Comparison of ENCODE assay signal across 1 cellular context in the genomic region with DNA sequence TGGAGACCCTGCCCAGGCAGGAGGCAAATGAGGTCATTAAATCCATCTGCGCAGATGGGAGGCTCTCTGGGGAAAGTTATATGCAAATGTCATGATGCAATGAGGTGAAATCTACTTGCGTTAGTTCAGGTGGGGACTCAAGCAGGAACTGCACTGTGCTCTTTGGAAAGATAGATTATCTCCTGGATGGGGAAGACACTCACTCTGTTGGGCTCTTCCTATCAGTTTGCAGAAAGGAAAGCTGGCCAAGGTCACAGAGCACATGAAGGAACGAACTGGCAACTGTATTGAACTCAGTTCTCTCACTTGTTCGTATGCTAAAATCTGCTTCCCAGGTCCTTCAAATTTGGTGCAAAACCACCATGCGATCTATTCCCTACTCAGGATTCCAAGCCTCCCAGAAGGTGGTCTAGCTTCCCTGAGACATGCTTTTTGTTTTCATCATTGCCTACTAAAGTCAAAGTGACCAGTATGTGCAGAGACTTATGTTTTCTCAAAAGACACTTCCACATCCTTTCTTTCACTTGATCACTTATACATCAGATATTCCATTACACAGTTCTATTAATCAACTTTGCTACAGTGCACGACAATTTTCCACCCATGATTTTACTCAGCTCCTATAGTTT.
A peak's percentile ranks its signal among the peaks of the same experiment; 100 is the strongest.
TF ChIP-seq lines count a peak whose summit lies in the region.

No MANE protein-coding gene starts in this region.

TF ChIP-seq in K562, 482 proteins besides CTCF, POLR2A, EP300 and RAD21 (continued from another document and continues in another):
- TF ChIP-seq EWSR1 (IDR thresholded peaks at IDR 0.05; ENCODE audit: borderline replicate concordance, low read depth, partially characterized antibody) (no peak), SIRT6 (IDR thresholded peaks at IDR 0.05; ENCODE audit: low read depth, low read length) (no peak), TOE1 (IDR thresholded peaks at IDR 0.05; ENCODE audit: borderline replicate concordance) (peak; percentile 79), TOE1 (CRISPR knock-in tag; IDR thresholded peaks at IDR 0.05; ENCODE audit: borderline replicate concordance, low read depth) (no peak), SMARCE1 (IDR thresholded peaks at IDR 0.05) (peak; percentile 76; the same call in 1 of the 2 replicates), ZNF583 (CRISPR knock-in tag; IDR thresholded peaks at IDR 0.05) (peak; percentile 78), ZNF408 (CRISPR knock-in tag; IDR thresholded peaks at IDR 0.05; ENCODE audit: low read depth) (no peak), NFE2 (IDR thresholded peaks at IDR 0.05; ENCODE audit: low read depth) (no peak), ZNF347 (CRISPR knock-in tag; IDR thresholded peaks at IDR 0.05; ENCODE audit: low read depth) (no peak), KDM4B (IDR thresholded peaks at IDR 0.05; ENCODE audit: borderline replicate concordance in 2 of 2, low read depth in 1 of 2) (no peak), ZNF140 (CRISPR knock-in tag; IDR thresholded peaks at IDR 0.05) (no peak), CCAR2 (IDR thresholded peaks at IDR 0.05; ENCODE audit: low read depth, low read length) (no peak), MAFG (tag; conservative IDR thresholded peaks at IDR 0.05) (no peak), ZNF695 (CRISPR knock-in tag; IDR thresholded peaks at IDR 0.05) (no peak), HDAC2 (IDR thresholded peaks at IDR 0.05) (peak; percentile 93), BRD9 (IDR thresholded peaks at IDR 0.05; ENCODE audit: low read depth, partially characterized antibody) (peak; percentile 74), SAFB (IDR thresholded peaks at IDR 0.05; ENCODE audit: borderline replicate concordance, low read depth, low read length) (no peak), TCFL5 (CRISPR knock-in tag; conservative IDR thresholded peaks at IDR 0.05) (no peak), SLC30A9 (CRISPR knock-in tag; IDR thresholded peaks at IDR 0.05) (no peak), MTA3 (IDR thresholded peaks at IDR 0.05; ENCODE audit: borderline replicate concordance) (peak; percentile 86; the same call in 1 of the 2 replicates), LEF1 (IDR thresholded peaks at IDR 0.05) (peak; percentile 73), POLR2G (IDR thresholded peaks at IDR 0.05; ENCODE audit: low read depth, low read length) (0 out of 2 replicates have a peak, but pooled peaks have one; percentile 21), ZNF707 (CRISPR knock-in tag; conservative IDR thresholded peaks at IDR 0.05) (no peak), GTF2E2 (tag; IDR thresholded peaks at IDR 0.05) (no peak), ZNF174 (CRISPR knock-in tag; IDR thresholded peaks at IDR 0.05) (no peak), ZC3H11A (IDR thresholded peaks at IDR 0.05; ENCODE audit: low read depth, low read length) (no peak), SAFB2 (IDR thresholded peaks at IDR 0.05; ENCODE audit: borderline replicate concordance, low read depth, low read length, severe bottlenecking) (no peak), NELFE (IDR thresholded peaks at IDR 0.05; ENCODE audit: insufficient read depth, insufficient read length) (no peak), ZNF324 (CRISPR knock-in tag; IDR thresholded peaks at IDR 0.05) (no peak), KLF6 (CRISPR knock-in tag; IDR thresholded peaks at IDR 0.05; ENCODE audit: borderline replicate concordance) (no peak), KAT8 (IDR thresholded peaks at IDR 0.05; ENCODE audit: low read depth) (no peak), CREM (IDR thresholded peaks at IDR 0.05; ENCODE audit: low read depth) (no peak; the same call in 1 of the 2 replicates), ZNF143 (CRISPR knock-in tag; IDR thresholded peaks at IDR 0.05) (no peak), HOXB6 (CRISPR knock-in tag; IDR thresholded peaks at IDR 0.05; ENCODE audit: borderline replicate concordance) (no peak), NCOA4 (IDR thresholded peaks at IDR 0.05; ENCODE audit: partially characterized antibody) (no peak)
- TF ChIP-seq, protein P1, sequence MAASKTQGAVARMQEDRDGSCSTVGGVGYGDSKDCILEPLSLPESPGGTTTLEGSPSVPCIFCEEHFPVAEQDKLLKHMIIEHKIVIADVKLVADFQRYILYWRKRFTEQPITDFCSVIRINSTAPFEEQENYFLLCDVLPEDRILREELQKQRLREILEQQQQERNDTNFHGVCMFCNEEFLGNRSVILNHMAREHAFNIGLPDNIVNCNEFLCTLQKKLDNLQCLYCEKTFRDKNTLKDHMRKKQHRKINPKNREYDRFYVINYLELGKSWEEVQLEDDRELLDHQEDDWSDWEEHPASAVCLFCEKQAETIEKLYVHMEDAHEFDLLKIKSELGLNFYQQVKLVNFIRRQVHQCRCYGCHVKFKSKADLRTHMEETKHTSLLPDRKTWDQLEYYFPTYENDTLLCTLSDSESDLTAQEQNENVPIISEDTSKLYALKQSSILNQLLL (CRISPR knock-in tag; IDR thresholded peaks at IDR 0.05; ENCODE audit: borderline replicate concordance) = no peak
- TF ChIP-seq, protein P2, sequence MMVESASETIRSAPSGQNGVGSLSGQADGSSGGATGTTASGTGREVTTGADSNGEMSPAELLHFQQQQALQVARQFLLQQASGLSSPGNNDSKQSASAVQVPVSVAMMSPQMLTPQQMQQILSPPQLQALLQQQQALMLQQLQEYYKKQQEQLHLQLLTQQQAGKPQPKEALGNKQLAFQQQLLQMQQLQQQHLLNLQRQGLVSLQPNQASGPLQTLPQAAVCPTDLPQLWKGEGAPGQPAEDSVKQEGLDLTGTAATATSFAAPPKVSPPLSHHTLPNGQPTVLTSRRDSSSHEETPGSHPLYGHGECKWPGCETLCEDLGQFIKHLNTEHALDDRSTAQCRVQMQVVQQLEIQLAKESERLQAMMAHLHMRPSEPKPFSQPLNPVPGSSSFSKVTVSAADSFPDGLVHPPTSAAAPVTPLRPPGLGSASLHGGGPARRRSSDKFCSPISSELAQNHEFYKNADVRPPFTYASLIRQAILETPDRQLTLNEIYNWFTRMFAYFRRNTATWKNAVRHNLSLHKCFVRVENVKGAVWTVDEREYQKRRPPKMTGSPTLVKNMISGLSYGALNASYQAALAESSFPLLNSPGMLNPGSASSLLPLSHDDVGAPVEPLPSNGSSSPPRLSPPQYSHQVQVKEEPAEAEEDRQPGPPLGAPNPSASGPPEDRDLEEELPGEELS (CRISPR knock-in tag; IDR thresholded peaks at IDR 0.05; ENCODE audit: borderline replicate concordance) = no peak
- TF ChIP-seq, protein P3, sequence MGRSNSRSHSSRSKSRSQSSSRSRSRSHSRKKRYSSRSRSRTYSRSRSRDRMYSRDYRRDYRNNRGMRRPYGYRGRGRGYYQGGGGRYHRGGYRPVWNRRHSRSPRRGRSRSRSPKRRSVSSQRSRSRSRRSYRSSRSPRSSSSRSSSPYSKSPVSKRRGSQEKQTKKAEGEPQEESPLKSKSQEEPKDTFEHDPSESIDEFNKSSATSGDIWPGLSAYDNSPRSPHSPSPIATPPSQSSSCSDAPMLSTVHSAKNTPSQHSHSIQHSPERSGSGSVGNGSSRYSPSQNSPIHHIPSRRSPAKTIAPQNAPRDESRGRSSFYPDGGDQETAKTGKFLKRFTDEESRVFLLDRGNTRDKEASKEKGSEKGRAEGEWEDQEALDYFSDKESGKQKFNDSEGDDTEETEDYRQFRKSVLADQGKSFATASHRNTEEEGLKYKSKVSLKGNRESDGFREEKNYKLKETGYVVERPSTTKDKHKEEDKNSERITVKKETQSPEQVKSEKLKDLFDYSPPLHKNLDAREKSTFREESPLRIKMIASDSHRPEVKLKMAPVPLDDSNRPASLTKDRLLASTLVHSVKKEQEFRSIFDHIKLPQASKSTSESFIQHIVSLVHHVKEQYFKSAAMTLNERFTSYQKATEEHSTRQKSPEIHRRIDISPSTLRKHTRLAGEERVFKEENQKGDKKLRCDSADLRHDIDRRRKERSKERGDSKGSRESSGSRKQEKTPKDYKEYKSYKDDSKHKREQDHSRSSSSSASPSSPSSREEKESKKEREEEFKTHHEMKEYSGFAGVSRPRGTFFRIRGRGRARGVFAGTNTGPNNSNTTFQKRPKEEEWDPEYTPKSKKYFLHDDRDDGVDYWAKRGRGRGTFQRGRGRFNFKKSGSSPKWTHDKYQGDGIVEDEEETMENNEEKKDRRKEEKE (IDR thresholded peaks at IDR 0.05; ENCODE audit: borderline replicate concordance in 1 of 2, control insufficient read depth in 1 of 2, low read depth in 2 of 2, low read length in 1 of 2) = no peak
- TF ChIP-seq, protein P4, sequence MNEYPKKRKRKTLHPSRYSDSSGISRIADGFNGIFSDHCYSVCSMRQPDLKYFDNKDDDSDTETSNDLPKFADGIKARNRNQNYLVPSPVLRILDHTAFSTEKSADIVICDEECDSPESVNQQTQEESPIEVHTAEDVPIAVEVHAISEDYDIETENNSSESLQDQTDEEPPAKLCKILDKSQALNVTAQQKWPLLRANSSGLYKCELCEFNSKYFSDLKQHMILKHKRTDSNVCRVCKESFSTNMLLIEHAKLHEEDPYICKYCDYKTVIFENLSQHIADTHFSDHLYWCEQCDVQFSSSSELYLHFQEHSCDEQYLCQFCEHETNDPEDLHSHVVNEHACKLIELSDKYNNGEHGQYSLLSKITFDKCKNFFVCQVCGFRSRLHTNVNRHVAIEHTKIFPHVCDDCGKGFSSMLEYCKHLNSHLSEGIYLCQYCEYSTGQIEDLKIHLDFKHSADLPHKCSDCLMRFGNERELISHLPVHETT (CRISPR knock-in tag; conservative IDR thresholded peaks at IDR 0.05 in 1 of 2, IDR thresholded peaks at IDR 0.05 in 1 of 2) = no peak
- TF ChIP-seq, protein P5, sequence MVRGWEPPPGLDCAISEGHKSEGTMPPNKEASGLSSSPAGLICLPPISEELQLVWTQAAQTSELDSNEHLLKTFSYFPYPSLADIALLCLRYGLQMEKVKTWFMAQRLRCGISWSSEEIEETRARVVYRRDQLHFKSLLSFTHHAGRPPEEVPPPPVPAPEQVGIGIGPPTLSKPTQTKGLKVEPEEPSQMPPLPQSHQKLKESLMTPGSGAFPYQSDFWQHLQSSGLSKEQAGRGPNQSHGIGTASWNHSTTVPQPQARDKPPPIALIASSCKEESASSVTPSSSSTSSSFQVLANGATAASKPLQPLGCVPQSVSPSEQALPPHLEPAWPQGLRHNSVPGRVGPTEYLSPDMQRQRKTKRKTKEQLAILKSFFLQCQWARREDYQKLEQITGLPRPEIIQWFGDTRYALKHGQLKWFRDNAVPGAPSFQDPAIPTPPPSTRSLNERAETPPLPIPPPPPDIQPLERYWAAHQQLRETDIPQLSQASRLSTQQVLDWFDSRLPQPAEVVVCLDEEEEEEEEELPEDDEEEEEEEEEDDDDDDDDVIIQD (CRISPR knock-in tag; IDR thresholded peaks at IDR 0.05) = no peak
- TF ChIP-seq, protein P6, sequence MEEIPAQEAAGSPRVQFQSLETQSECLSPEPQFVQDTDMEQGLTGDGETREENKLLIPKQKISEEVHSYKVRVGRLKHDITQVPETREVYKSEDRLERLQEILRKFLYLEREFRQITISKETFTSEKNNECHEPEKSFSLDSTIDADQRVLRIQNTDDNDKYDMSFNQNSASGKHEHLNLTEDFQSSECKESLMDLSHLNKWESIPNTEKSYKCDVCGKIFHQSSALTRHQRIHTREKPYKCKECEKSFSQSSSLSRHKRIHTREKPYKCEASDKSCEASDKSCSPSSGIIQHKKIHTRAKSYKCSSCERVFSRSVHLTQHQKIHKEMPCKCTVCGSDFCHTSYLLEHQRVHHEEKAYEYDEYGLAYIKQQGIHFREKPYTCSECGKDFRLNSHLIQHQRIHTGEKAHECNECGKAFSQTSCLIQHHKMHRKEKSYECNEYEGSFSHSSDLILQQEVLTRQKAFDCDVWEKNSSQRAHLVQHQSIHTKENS (CRISPR knock-in tag; IDR thresholded peaks at IDR 0.05) = no peak
- TF ChIP-seq, protein P7, sequence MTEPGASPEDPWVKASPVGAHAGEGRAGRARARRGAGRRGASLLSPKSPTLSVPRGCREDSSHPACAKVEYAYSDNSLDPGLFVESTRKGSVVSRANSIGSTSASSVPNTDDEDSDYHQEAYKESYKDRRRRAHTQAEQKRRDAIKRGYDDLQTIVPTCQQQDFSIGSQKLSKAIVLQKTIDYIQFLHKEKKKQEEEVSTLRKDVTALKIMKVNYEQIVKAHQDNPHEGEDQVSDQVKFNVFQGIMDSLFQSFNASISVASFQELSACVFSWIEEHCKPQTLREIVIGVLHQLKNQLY (CRISPR knock-in tag; conservative IDR thresholded peaks at IDR 0.05) = no peak
- TF ChIP-seq, protein P8, sequence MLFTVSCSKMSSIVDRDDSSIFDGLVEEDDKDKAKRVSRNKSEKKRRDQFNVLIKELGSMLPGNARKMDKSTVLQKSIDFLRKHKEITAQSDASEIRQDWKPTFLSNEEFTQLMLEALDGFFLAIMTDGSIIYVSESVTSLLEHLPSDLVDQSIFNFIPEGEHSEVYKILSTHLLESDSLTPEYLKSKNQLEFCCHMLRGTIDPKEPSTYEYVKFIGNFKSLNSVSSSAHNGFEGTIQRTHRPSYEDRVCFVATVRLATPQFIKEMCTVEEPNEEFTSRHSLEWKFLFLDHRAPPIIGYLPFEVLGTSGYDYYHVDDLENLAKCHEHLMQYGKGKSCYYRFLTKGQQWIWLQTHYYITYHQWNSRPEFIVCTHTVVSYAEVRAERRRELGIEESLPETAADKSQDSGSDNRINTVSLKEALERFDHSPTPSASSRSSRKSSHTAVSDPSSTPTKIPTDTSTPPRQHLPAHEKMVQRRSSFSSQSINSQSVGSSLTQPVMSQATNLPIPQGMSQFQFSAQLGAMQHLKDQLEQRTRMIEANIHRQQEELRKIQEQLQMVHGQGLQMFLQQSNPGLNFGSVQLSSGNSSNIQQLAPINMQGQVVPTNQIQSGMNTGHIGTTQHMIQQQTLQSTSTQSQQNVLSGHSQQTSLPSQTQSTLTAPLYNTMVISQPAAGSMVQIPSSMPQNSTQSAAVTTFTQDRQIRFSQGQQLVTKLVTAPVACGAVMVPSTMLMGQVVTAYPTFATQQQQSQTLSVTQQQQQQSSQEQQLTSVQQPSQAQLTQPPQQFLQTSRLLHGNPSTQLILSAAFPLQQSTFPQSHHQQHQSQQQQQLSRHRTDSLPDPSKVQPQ (CRISPR knock-in tag; IDR thresholded peaks at IDR 0.05; ENCODE audit: borderline replicate concordance) = no peak
- TF ChIP-seq, protein P9, sequence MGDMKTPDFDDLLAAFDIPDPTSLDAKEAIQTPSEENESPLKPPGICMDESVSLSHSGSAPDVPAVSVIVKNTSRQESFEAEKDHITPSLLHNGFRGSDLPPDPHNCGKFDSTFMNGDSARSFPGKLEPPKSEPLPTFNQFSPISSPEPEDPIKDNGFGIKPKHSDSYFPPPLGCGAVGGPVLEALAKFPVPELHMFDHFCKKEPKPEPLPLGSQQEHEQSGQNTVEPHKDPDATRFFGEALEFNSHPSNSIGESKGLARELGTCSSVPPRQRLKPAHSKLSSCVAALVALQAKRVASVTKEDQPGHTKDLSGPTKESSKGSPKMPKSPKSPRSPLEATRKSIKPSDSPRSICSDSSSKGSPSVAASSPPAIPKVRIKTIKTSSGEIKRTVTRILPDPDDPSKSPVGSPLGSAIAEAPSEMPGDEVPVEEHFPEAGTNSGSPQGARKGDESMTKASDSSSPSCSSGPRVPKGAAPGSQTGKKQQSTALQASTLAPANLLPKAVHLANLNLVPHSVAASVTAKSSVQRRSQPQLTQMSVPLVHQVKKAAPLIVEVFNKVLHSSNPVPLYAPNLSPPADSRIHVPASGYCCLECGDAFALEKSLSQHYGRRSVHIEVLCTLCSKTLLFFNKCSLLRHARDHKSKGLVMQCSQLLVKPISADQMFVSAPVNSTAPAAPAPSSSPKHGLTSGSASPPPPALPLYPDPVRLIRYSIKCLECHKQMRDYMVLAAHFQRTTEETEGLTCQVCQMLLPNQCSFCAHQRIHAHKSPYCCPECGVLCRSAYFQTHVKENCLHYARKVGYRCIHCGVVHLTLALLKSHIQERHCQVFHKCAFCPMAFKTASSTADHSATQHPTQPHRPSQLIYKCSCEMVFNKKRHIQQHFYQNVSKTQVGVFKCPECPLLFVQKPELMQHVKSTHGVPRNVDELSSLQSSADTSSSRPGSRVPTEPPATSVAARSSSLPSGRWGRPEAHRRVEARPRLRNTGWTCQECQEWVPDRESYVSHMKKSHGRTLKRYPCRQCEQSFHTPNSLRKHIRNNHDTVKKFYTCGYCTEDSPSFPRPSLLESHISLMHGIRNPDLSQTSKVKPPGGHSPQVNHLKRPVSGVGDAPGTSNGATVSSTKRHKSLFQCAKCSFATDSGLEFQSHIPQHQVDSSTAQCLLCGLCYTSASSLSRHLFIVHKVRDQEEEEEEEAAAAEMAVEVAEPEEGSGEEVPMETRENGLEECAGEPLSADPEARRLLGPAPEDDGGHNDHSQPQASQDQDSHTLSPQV (IDR thresholded peaks at IDR 0.05) = peak; percentile 78
